ENCODE assay signal across 8 cellular contexts in the genomic region with DNA sequence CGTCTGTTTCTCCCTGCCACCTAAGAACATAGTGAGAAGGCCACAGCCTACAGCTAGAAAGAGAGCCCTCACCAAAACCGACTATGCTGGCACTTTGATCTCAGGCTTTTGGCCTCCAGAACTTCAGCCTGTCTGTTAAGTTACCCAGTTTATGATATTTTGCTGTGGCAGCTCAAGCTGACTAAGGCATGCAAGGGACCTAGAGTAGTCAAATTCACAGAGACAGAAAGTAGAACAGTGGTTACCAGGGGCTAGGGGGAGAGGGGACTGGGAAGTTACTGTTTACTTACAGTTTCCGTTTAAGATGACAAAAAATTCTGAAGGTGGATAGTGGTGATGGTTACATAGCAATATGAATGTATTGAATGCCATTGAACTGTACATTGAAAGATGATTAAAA.
A peak's percentile ranks its signal among the peaks of the same experiment; 100 is the strongest.
DNase-seq lines count a peak whose midpoint lies in the region; ATAC-seq and FAIRE-seq lines count a peak whose summit lies in the region.
"Not testable (repeated sequence)": the region's sequence is repeated elsewhere in the genome, so short reads cannot be mapped to it uniquely, and the experiment has no call there.

No MANE protein-coding gene starts in this region.

- H3K4me1 Mint-ChIP-seq in activated CD4-positive, alpha-beta T cell treated with anti-CD3 and anti-CD28 coated beads, Interleukin-2, amount 10 ng/mL, durations not matched to agents 24 days and 14 days = peaks cover 30% of the 10 kb centered on the region
- peaks cover 15% of the 10 kb centered on the region for H3K4me1 Mint-ChIP-seq in activated naive CD4-positive, alpha-beta T cell treated with anti-CD3 and anti-CD28 coated beads, Interleukin-2, amount 10 ng/mL, durations not matched to agents 7 days and 5 days
- H3K4me1 Mint-ChIP-seq in stimulated activated naive CD8-positive, alpha-beta T cell treated with anti-CD3 and anti-CD28 coated beads, Interleukin-15, Interleukin-2, amounts not matched to agents 100 ng/mL and 50 ng/mL, for 24 hours (ENCODE audit: low read depth) = peaks cover 40% of the 10 kb centered on the region

- DNase-seq in GM18507 (ENCODE audit: extremely low spot score, insufficient read length, low read depth); activated naive CD4-positive, alpha-beta T cell treated with anti-CD3 and anti-CD28 coated beads, Interleukin-2, amount 10 ng/mL, durations not matched to agents 7 days and 5 days: not testable (repeated sequence)
- DNase-seq in activated CD4-positive, alpha-beta T cell treated with anti-CD3 and anti-CD28 coated beads, Interleukin-2, amount 10 ng/mL, durations not matched to agents 24 days and 14 days = peak; percentile 63

- not testable (repeated sequence) for H3K9me3 Mint-ChIP-seq in activated CD4-positive, alpha-beta T cell treated with anti-CD3 and anti-CD28 coated beads, Interleukin-2, amount 10 ng/mL, durations not matched to agents 24 days and 14 days; activated naive CD4-positive, alpha-beta T cell treated with anti-CD3 and anti-CD28 coated beads, Interleukin-2, amount 10 ng/mL, durations not matched to agents 7 days and 5 days; stimulated activated naive CD8-positive, alpha-beta T cell treated with anti-CD3 and anti-CD28 coated beads, Interleukin-15, Interleukin-2, amounts not matched to agents 100 ng/mL and 50 ng/mL, for 24 hours

- FAIRE-seq in GM18507 (lab: Jason Lieb, UNC) = peak; percentile 82

- CTCF ChIA-PET in activated naive CD4-positive, alpha-beta T cell treated with anti-CD3 and anti-CD28 coated beads, Interleukin-2, amount 10 ng/mL, durations not matched to agents 7 days and 5 days (lab: Charles Lee) = interaction anchor here (0.9 to 1.6 kb wide), 3 partner anchors 39 to 758 kb away, joined by 4 to 8 read pairs (median 5); no protein-coding TSS in a partner anchor

- ATAC-seq in GM19324 (IDR thresholded peaks at IDR 0.05; ENCODE audit: low FRiP score, unreplicated experiment) (peak; percentile 67), GM21576 (IDR thresholded peaks at IDR 0.05; ENCODE audit: unreplicated experiment) (peak; percentile 70), HG02884 (IDR thresholded peaks at IDR 0.05; ENCODE audit: unreplicated experiment) (peak; percentile 62), HG03342 (IDR thresholded peaks at IDR 0.05; ENCODE audit: unreplicated experiment) (peak; percentile 63)

- peak overlapping the region; percentile 86 for H3K27ac Mint-ChIP-seq in activated CD4-positive, alpha-beta T cell treated with anti-CD3 and anti-CD28 coated beads, Interleukin-2, amount 10 ng/mL, durations not matched to agents 24 days and 14 days
- peak overlapping the region; percentile 50 for H3K27ac Mint-ChIP-seq in activated naive CD4-positive, alpha-beta T cell treated with anti-CD3 and anti-CD28 coated beads, Interleukin-2, amount 10 ng/mL, durations not matched to agents 7 days and 5 days
- H3K27ac Mint-ChIP-seq in stimulated activated naive CD8-positive, alpha-beta T cell treated with anti-CD3 and anti-CD28 coated beads, Interleukin-15, Interleukin-2, amounts not matched to agents 100 ng/mL and 50 ng/mL, for 24 hours = peak overlapping the region; percentile 80

- H3K27me3 Mint-ChIP-seq in activated CD4-positive, alpha-beta T cell treated with anti-CD3 and anti-CD28 coated beads, Interleukin-2, amount 10 ng/mL, durations not matched to agents 24 days and 14 days; activated naive CD4-positive, alpha-beta T cell treated with anti-CD3 and anti-CD28 coated beads, Interleukin-2, amount 10 ng/mL, durations not matched to agents 7 days and 5 days; stimulated activated naive CD8-positive, alpha-beta T cell treated with anti-CD3 and anti-CD28 coated beads, Interleukin-15, Interleukin-2, amounts not matched to agents 100 ng/mL and 50 ng/mL, for 24 hours: not testable (repeated sequence)

- intact Hi-C loops in activated CD4-positive, alpha-beta T cell treated with anti-CD3 and anti-CD28 coated beads, Interleukin-2, amount 10 ng/mL, durations not matched to agents 24 days and 14 days (cut with micrococcal nuclease) = loop anchor here (5.0 kb wide), 1 partner anchor 197 kb away; a partner anchor contains a TSS

- H3K36me3 Mint-ChIP-seq in activated CD4-positive, alpha-beta T cell treated with anti-CD3 and anti-CD28 coated beads, Interleukin-2, amount 10 ng/mL, durations not matched to agents 24 days and 14 days (ENCODE audit: low read depth); activated naive CD4-positive, alpha-beta T cell treated with anti-CD3 and anti-CD28 coated beads, Interleukin-2, amount 10 ng/mL, durations not matched to agents 7 days and 5 days; stimulated activated naive CD8-positive, alpha-beta T cell treated with anti-CD3 and anti-CD28 coated beads, Interleukin-15, Interleukin-2, amounts not matched to agents 100 ng/mL and 50 ng/mL, for 24 hours (ENCODE audit: low read depth): not testable (repeated sequence)

- peak overlapping the region; percentile 24 for H3K4me3 Mint-ChIP-seq in activated CD4-positive, alpha-beta T cell treated with anti-CD3 and anti-CD28 coated beads, Interleukin-2, amount 10 ng/mL, durations not matched to agents 24 days and 14 days
- not testable (repeated sequence) for H3K4me3 Mint-ChIP-seq in activated naive CD4-positive, alpha-beta T cell treated with anti-CD3 and anti-CD28 coated beads, Interleukin-2, amount 10 ng/mL, durations not matched to agents 7 days and 5 days; stimulated activated naive CD8-positive, alpha-beta T cell treated with anti-CD3 and anti-CD28 coated beads, Interleukin-15, Interleukin-2, amounts not matched to agents 100 ng/mL and 50 ng/mL, for 24 hours
